7 cellular contexts compared by ENCODE assay signal in the genomic region with DNA sequence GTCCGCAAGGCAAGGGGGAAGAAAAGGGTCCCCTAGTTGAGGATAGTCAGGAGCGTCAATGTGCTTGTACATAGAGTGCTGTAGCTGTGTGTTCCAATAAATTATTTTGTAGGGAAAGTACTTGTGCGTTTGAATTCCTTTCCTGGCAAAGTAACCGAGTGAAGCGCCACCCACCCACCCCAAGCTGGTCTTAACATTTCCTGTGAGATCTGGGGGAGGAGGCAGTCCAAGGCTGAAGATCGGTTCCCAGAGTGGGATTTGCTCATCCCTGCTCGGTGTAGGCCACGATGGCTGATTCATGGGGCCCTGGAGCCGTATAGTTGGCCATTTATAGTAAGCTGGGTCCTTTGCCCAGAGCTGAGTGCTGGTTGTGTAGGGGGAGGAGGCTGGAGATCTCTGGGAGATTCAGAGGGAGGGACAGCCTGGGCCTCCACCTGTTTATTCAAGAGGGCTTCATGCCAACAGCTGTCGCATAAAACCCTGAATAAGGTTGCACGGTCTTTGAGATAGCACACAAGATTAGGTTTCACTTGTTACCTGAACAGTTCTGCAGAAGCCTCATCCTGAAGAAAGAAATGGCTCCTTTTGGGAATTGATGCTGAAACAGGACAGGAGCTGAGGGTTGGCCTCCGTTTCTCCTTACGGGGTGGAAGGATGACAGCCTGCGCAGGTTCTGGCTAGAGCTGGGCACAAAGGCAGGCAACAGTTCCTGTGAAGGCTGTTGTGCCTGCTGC. TPM values are rescaled to one million over a fixed set of nuclear protein-coding genes. Genes with fewer than 3 reads are reported as not detected.
A peak's percentile ranks its signal among the peaks of the same experiment; 100 is the strongest.
DNase-seq lines count a peak whose midpoint lies in the region; ATAC-seq and TF ChIP-seq lines count a peak whose summit lies in the region.

No MANE protein-coding gene starts in this region.

- no peaks in the 10 kb centered on the region for H3K27me3 ChIP-seq in DND-41 (ENCODE audit: insufficient read depth, low read length, poor library complexity)
- no peaks in the 10 kb centered on the region for H3K27me3 ChIP-seq in KMS-11 (ENCODE audit: insufficient read depth, low read depth)

- CTCF ChIA-PET in activated CD4-positive, alpha-beta memory T cell treated with anti-CD3 and anti-CD28 coated beads for 36 hours (lab: Charles Lee) = interaction anchor here (0.7 to 14.2 kb wide), 4 partner anchors 8 to 514 kb away, joined by 3 to 387 read pairs (median 8); no protein-coding TSS in a partner anchor

- POLR2A ChIA-PET in activated CD4-positive, alpha-beta memory T cell treated with anti-CD3 and anti-CD28 coated beads for 36 hours (lab: Charles Lee) = interaction anchor here (0.7 to 2.1 kb wide), 8 partner anchors 9 to 210 kb away, joined by 3 to 10 read pairs (median 5); a partner anchor contains a TSS

- H3K27ac Mint-ChIP-seq in activated CD4-positive, alpha-beta memory T cell treated with anti-CD3 and anti-CD28 coated beads for 36 hours = peak overlapping the region; percentile 98

- H3K36me3 Mint-ChIP-seq in activated CD4-positive, alpha-beta memory T cell treated with anti-CD3 and anti-CD28 coated beads for 36 hours = peaks cover 57% of the 10 kb centered on the region

- H3K4me1 ChIP-seq in DND-41 (ENCODE audit: insufficient read depth, low read length) (peaks cover 45% of the 10 kb centered on the region), KMS-11 (ENCODE audit: low read depth, poor library complexity, severe bottlenecking) (peaks cover 22% of the 10 kb centered on the region)

- peaks cover 4% of the 10 kb centered on the region for H3K27me3 Mint-ChIP-seq in activated CD4-positive, alpha-beta memory T cell treated with anti-CD3 and anti-CD28 coated beads for 36 hours

- H3K4me2 ChIP-seq in DND-41 (ENCODE audit: insufficient read depth, low read length) = peak overlapping the region; percentile 74
- peak overlapping the region; percentile 81; the same call in 1 of the 2 replicates for H3K4me2 ChIP-seq in KMS-11

- peaks cover 57% of the 10 kb centered on the region for H3K4me1 Mint-ChIP-seq in activated CD4-positive, alpha-beta memory T cell treated with anti-CD3 and anti-CD28 coated beads for 36 hours (ENCODE audit: low read depth)

- H3K4me3 ChIP-seq in DND-41 (ENCODE audit: low read depth in 1 of 2, low read length in 2 of 2) = peak overlapping the region in 1 of 2 experiments; percentile 95; a peak in 3 of 4 replicates
- H3K4me3 ChIP-seq in KMS-11 (IDR thresholded peaks at IDR 0.05; ENCODE audit: insufficient read depth, low read depth, low read length) = no peak overlapping the region
- peak overlapping the region; percentile 93 for H3K4me3 ChIP-seq in fibroblast of villous mesenchyme (ENCODE audit: low read depth, low read length)

- H3K79me2 ChIP-seq in DND-41 (ENCODE audit: insufficient read depth, low read length) (peaks cover 78% of the 10 kb centered on the region), KMS-11 (ENCODE audit: insufficient read depth, low read depth) (peaks cover 29% of the 10 kb centered on the region)

- H3K9ac ChIP-seq in DND-41 (ENCODE audit: low read depth, low read length) (peak overlapping the region; percentile 100), KMS-11 (no peak overlapping the region)

- TF ChIP-seq CTCF in DND-41 (IDR thresholded peaks at IDR 0.05; ENCODE audit: borderline replicate concordance, extremely low read depth, low read length, poor library complexity, severe bottlenecking) (no peak), KMS-11 (conservative IDR thresholded peaks at IDR 0.05; ENCODE audit: low read depth, low read length) (no peak), fibroblast of villous mesenchyme (IDR thresholded peaks at IDR 0.05; ENCODE audit: insufficient read depth, low read depth, low read length) (no peak)

- H4K20me1 ChIP-seq in DND-41 (ENCODE audit: insufficient read depth, low read length) = peaks cover 58% of the 10 kb centered on the region
- peaks cover 22% of the 10 kb centered on the region for H4K20me1 ChIP-seq in KMS-11 (ENCODE audit: insufficient read depth)

- intact Hi-C loops in activated CD4-positive, alpha-beta memory T cell treated with anti-CD3 and anti-CD28 coated beads for 36 hours (cut with micrococcal nuclease) = loop anchor here (10.0 kb wide), 1 partner anchor 278 kb away; a partner anchor contains a TSS
- intact Hi-C loops in posterior cingulate gyrus (cut with DNase I) = loop anchor here (5.0 kb wide), 1 partner anchor 370 kb away; a partner anchor contains a TSS

- peak overlapping the region; percentile 84 for H3K4me3 Mint-ChIP-seq in activated CD4-positive, alpha-beta memory T cell treated with anti-CD3 and anti-CD28 coated beads for 36 hours

- H3K36me3 ChIP-seq in DND-41 (ENCODE audit: insufficient read depth, low read length) (peaks cover 56% of the 10 kb centered on the region), KMS-11 (ENCODE audit: insufficient read depth) (peaks cover 11% of the 10 kb centered on the region; the same call in 1 of the 2 replicates)

- no peak overlapping the region for H2AFZ ChIP-seq in DND-41 (ENCODE audit: low read depth, low read length)
- H2AFZ ChIP-seq in KMS-11 (ENCODE audit: low read depth) = no peak overlapping the region

- peak; percentile 42 for DNase-seq in DND-41
- DNase-seq in activated CD4-positive, alpha-beta memory T cell treated with anti-CD3 and anti-CD28 coated beads for 36 hours = peak; percentile 51
- DNase-seq in fibroblast of villous mesenchyme (ENCODE audit: low read depth) = peak; percentile 52
- DNase-seq in posterior cingulate gyrus = peak in 8 of 10 donors; percentile 33 to 92 (median 61)
- no peak for DNase-seq in cerebellar nuclear complex (lab: John Stamatoyannopoulos, UW)

- ATAC-seq in DND-41 (ENCODE audit: insufficient read depth, low read depth) = no peak
- ATAC-seq in HG03280 (IDR thresholded peaks at IDR 0.05; ENCODE audit: unreplicated experiment) = no peak

- no peaks in the 10 kb centered on the region for H3K9me3 ChIP-seq in DND-41 (ENCODE audit: insufficient read depth, low read length, severe bottlenecking)

- H3K27ac ChIP-seq in DND-41 (ENCODE audit: low read length) (no peak overlapping the region; the same call in 1 of the 2 replicates), KMS-11 (peak overlapping the region; percentile 93; the same call in 1 of the 2 replicates)

- H3K9me3 Mint-ChIP-seq in activated CD4-positive, alpha-beta memory T cell treated with anti-CD3 and anti-CD28 coated beads for 36 hours = no peaks in the 10 kb centered on the region

RNA-seq across cellular contexts. Expression of a gene that starts 2.4 kb away (rescaled TPM):
- total RNA-seq in activated CD4-positive, alpha-beta memory T cell treated with anti-CD3 and anti-CD28 coated beads for 36 hours = 100 to 1,000 TPM; 437 to 455 TPM
- total RNA-seq in fibroblast of villous mesenchyme = 200 and 379 TPM in 2 replicates

RNA-seq across cellular contexts. Expression of a gene that starts 9.8 kb away (rescaled TPM):
- 10 to 100 TPM; 65.2 to 67.5 TPM for total RNA-seq in activated CD4-positive, alpha-beta memory T cell treated with anti-CD3 and anti-CD28 coated beads for 36 hours
- total RNA-seq in fibroblast of villous mesenchyme = 44.0 and 57.0 TPM in 2 replicates

RNA-seq across cellular contexts. Expression of a gene that starts 20.6 kb away (rescaled TPM):
- total RNA-seq in activated CD4-positive, alpha-beta memory T cell treated with anti-CD3 and anti-CD28 coated beads for 36 hours = 10 to 100 TPM; 40.3 to 43.1 TPM
- 26.1 and 32.8 TPM in 2 replicates for total RNA-seq in fibroblast of villous mesenchyme

RNA-seq across cellular contexts. Expression of a gene that starts 47.8 kb away (rescaled TPM):
- total RNA-seq in activated CD4-positive, alpha-beta memory T cell treated with anti-CD3 and anti-CD28 coated beads for 36 hours = under 1 TPM; 0.36 to 0.57 TPM
- total RNA-seq in fibroblast of villous mesenchyme = under 0.01 TPM in 1 of 2 replicates, not detected in the other

Comparison
In these comparisons a context has a peak if more than half of its experiments do, and no peak if none do; other contexts are left out.
1. DNase-seq: peak in DND-41 (single experiment), activated CD4-positive, alpha-beta memory T cell treated with anti-CD3 and anti-CD28 coated beads for 36 hours (single experiment), fibroblast of villous mesenchyme (single experiment) and posterior cingulate gyrus (8 of 10); none in cerebellar nuclear complex (0 of 2).